In genomic region chr11:2211113-2211971, GRCh38 we compare ENCODE assay signal across 1 cellular context.
TF ChIP-seq lines count a peak whose summit lies in the region.

No MANE protein-coding gene starts in this region.

TF ChIP-seq in HepG2, 621 proteins besides CTCF, POLR2A, EP300 and RAD21 (continued from another document and continues in another):
- TF ChIP-seq, protein P1, sequence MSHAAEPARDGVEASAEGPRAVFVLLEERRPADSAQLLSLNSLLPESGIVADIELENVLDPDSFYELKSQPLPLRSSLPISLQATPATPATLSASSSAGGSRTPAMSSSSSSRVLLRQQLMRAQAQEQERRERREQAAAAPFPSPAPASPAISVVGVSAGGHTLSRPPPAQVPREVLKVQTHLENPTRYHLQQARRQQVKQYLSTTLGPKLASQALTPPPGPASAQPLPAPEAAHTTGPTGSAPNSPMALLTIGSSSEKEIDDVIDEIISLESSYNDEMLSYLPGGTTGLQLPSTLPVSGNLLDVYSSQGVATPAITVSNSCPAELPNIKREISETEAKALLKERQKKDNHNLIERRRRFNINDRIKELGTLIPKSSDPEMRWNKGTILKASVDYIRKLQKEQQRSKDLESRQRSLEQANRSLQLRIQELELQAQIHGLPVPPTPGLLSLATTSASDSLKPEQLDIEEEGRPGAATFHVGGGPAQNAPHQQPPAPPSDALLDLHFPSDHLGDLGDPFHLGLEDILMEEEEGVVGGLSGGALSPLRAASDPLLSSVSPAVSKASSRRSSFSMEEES (CRISPR knock-in tag; IDR thresholded peaks at IDR 0.05) = peak; percentile 83
- peak; percentile 53; the same call in 1 of the 2 replicates for TF ChIP-seq BRCA1 (CRISPR knock-in tag; IDR thresholded peaks at IDR 0.05)
- TF ChIP-seq ZNF136 (CRISPR knock-in tag; IDR thresholded peaks at IDR 0.05; ENCODE audit: low read depth) = no peak
- TF ChIP-seq HOXA9 (CRISPR knock-in tag; IDR thresholded peaks at IDR 0.05; ENCODE audit: borderline replicate concordance) = peak; percentile 50; the same call in 1 of the 2 replicates
- no peak for TF ChIP-seq ZZZ3 (CRISPR knock-in tag; IDR thresholded peaks at IDR 0.05; ENCODE audit: borderline replicate concordance)
- TF ChIP-seq, protein P2, sequence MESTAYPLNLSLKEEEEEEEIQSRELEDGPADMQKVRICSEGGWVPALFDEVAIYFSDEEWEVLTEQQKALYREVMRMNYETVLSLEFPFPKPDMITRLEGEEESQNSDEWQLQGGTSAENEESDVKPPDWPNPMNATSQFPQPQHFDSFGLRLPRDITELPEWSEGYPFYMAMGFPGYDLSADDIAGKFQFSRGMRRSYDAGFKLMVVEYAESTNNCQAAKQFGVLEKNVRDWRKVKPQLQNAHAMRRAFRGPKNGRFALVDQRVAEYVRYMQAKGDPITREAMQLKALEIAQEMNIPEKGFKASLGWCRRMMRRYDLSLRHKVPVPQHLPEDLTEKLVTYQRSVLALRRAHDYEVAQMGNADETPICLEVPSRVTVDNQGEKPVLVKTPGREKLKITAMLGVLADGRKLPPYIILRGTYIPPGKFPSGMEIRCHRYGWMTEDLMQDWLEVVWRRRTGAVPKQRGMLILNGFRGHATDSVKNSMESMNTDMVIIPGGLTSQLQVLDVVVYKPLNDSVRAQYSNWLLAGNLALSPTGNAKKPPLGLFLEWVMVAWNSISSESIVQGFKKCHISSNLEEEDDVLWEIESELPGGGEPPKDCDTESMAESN (CRISPR knock-in tag; conservative IDR thresholded peaks at IDR 0.05) = peak; percentile 80; the same call in 1 of the 2 replicates
- TF ChIP-seq ZNF44 (CRISPR knock-in tag; IDR thresholded peaks at IDR 0.05) = no peak
- peak; percentile 85; the same call in 1 of the 2 replicates for TF ChIP-seq ZFP37 (CRISPR knock-in tag; IDR thresholded peaks at IDR 0.05; ENCODE audit: borderline replicate concordance)
- no peak for TF ChIP-seq FLYWCH1 (CRISPR knock-in tag; IDR thresholded peaks at IDR 0.05)
- no peak for TF ChIP-seq GLMP (CRISPR knock-in tag; IDR thresholded peaks at IDR 0.05; ENCODE audit: borderline replicate concordance)
- TF ChIP-seq SAP130 (CRISPR knock-in tag; IDR thresholded peaks at IDR 0.05; ENCODE audit: low read depth) = peak; percentile 93
- TF ChIP-seq ZBTB38 (CRISPR knock-in tag; IDR thresholded peaks at IDR 0.05) = peak; percentile 97
- TF ChIP-seq SMAD3 (CRISPR knock-in tag; IDR thresholded peaks at IDR 0.05) = peak; percentile 83
- peak; percentile 77 for TF ChIP-seq ERF (CRISPR knock-in tag; IDR thresholded peaks at IDR 0.05)
- no peak for TF ChIP-seq ELK4 (CRISPR knock-in tag; IDR thresholded peaks at IDR 0.05; ENCODE audit: borderline replicate concordance)
- no peak for TF ChIP-seq ZKSCAN5 (CRISPR knock-in tag; IDR thresholded peaks at IDR 0.05)
- TF ChIP-seq, protein P3, sequence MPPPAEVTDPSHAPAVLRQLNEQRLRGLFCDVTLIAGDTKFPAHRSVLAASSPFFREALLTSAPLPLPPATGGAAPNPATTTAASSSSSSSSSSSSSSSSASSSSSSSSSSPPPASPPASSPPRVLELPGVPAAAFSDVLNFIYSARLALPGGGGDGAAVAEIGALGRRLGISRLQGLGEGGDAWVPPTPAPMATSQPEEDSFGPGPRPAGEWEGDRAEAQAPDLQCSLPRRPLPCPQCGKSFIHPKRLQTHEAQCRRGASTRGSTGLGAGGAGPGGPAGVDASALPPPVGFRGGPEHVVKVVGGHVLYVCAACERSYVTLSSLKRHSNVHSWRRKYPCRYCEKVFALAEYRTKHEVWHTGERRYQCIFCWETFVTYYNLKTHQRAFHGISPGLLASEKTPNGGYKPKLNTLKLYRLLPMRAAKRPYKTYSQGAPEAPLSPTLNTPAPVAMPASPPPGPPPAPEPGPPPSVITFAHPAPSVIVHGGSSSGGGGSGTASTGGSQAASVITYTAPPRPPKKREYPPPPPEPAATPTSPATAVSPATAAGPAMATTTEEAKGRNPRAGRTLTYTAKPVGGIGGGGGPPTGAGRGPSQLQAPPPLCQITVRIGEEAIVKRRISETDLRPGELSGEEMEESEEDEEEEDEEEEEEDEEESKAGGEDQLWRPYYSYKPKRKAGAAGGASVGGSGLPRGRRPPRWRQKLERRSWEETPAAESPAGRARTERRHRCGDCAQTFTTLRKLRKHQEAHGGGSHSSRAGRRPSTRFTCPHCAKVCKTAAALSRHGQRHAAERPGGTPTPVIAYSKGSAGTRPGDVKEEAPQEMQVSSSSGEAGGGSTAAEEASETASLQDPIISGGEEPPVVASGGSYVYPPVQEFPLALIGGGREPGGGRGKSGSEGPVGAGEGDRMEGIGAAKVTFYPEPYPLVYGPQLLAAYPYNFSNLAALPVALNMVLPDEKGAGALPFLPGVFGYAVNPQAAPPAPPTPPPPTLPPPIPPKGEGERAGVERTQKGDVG (CRISPR knock-in tag; IDR thresholded peaks at IDR 0.05; ENCODE audit: borderline replicate concordance) = peak; percentile 98
- peak; percentile 37 for TF ChIP-seq KLF6 (CRISPR knock-in tag; IDR thresholded peaks at IDR 0.05)
- TF ChIP-seq, protein P4, sequence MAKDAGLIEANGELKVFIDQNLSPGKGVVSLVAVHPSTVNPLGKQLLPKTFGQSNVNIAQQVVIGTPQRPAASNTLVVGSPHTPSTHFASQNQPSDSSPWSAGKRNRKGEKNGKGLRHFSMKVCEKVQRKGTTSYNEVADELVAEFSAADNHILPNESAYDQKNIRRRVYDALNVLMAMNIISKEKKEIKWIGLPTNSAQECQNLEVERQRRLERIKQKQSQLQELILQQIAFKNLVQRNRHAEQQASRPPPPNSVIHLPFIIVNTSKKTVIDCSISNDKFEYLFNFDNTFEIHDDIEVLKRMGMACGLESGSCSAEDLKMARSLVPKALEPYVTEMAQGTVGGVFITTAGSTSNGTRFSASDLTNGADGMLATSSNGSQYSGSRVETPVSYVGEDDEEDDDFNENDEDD (CRISPR knock-in tag; IDR thresholded peaks at IDR 0.05; ENCODE audit: borderline replicate concordance) = peak; percentile 44; the same call in 1 of the 2 replicates
- TF ChIP-seq, protein P5, sequence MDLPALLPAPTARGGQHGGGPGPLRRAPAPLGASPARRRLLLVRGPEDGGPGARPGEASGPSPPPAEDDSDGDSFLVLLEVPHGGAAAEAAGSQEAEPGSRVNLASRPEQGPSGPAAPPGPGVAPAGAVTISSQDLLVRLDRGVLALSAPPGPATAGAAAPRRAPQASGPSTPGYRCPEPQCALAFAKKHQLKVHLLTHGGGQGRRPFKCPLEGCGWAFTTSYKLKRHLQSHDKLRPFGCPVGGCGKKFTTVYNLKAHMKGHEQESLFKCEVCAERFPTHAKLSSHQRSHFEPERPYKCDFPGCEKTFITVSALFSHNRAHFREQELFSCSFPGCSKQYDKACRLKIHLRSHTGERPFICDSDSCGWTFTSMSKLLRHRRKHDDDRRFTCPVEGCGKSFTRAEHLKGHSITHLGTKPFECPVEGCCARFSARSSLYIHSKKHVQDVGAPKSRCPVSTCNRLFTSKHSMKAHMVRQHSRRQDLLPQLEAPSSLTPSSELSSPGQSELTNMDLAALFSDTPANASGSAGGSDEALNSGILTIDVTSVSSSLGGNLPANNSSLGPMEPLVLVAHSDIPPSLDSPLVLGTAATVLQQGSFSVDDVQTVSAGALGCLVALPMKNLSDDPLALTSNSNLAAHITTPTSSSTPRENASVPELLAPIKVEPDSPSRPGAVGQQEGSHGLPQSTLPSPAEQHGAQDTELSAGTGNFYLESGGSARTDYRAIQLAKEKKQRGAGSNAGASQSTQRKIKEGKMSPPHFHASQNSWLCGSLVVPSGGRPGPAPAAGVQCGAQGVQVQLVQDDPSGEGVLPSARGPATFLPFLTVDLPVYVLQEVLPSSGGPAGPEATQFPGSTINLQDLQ (CRISPR knock-in tag; IDR thresholded peaks at IDR 0.05) = peak; percentile 93
- no peak; the same call in 1 of the 2 replicates for TF ChIP-seq ZNF780A (CRISPR knock-in tag; IDR thresholded peaks at IDR 0.05)
- TF ChIP-seq NKX3-1 (CRISPR knock-in tag; IDR thresholded peaks at IDR 0.05) = peak; percentile 81
- no peak for TF ChIP-seq KDM5A (IDR thresholded peaks at IDR 0.05; ENCODE audit: borderline replicate concordance, low read length)
- no peak for TF ChIP-seq ATF7 (IDR thresholded peaks at IDR 0.05)
- TF ChIP-seq ATF7 (CRISPR knock-in tag; IDR thresholded peaks at IDR 0.05) = no peak; the same call in 1 of the 2 replicates
- no peak for TF ChIP-seq ZNF672 (CRISPR knock-in tag; IDR thresholded peaks at IDR 0.05)
- no peak for TF ChIP-seq ZNF468 (CRISPR knock-in tag; IDR thresholded peaks at IDR 0.05)
- TF ChIP-seq ZNF747 (CRISPR knock-in tag; IDR thresholded peaks at IDR 0.05; ENCODE audit: borderline replicate concordance) = peak; percentile 99
- TF ChIP-seq MEIS1 (CRISPR knock-in tag; IDR thresholded peaks at IDR 0.05; ENCODE audit: borderline replicate concordance) = 0 out of 2 replicates have a peak, but pooled peaks have one; percentile 24
- no peak for TF ChIP-seq ZNF260 (CRISPR knock-in tag; IDR thresholded peaks at IDR 0.05; ENCODE audit: borderline replicate concordance, low read depth)
- peak; percentile 32; the same call in 1 of the 2 replicates for TF ChIP-seq ETV6 (CRISPR knock-in tag; conservative IDR thresholded peaks at IDR 0.05)
- TF ChIP-seq NR2F1 (CRISPR knock-in tag; IDR thresholded peaks at IDR 0.05) = peak; percentile 66 to 73; a peak in 2 of 4 replicates
- no peak for TF ChIP-seq RBM39 (IDR thresholded peaks at IDR 0.05; ENCODE audit: low read depth, low read length, poor library complexity, severe bottlenecking)
- TF ChIP-seq, protein P6, sequence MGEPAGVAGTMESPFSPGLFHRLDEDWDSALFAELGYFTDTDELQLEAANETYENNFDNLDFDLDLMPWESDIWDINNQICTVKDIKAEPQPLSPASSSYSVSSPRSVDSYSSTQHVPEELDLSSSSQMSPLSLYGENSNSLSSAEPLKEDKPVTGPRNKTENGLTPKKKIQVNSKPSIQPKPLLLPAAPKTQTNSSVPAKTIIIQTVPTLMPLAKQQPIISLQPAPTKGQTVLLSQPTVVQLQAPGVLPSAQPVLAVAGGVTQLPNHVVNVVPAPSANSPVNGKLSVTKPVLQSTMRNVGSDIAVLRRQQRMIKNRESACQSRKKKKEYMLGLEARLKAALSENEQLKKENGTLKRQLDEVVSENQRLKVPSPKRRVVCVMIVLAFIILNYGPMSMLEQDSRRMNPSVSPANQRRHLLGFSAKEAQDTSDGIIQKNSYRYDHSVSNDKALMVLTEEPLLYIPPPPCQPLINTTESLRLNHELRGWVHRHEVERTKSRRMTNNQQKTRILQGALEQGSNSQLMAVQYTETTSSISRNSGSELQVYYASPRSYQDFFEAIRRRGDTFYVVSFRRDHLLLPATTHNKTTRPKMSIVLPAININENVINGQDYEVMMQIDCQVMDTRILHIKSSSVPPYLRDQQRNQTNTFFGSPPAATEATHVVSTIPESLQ (CRISPR knock-in tag; conservative IDR thresholded peaks at IDR 0.05) = no peak; the same call in 1 of the 2 replicates
